ENCODE assay signal across 1 cellular context in genomic region chr6:158049055-158050028, GRCh38.
TF ChIP-seq lines count a peak whose summit lies in the region.

No MANE protein-coding gene starts in this region.

TF ChIP-seq in K562, 482 proteins besides CTCF, POLR2A, EP300 and RAD21 (continued from another document):
- TF ChIP-seq TRIM25 (IDR thresholded peaks at IDR 0.05; ENCODE audit: borderline replicate concordance) (no peak), MAFK (IDR thresholded peaks at IDR 0.05; ENCODE audit: low read length) (no peak), SIN3A (IDR thresholded peaks at IDR 0.05; ENCODE audit: borderline replicate concordance in 2 of 2, control insufficient read depth in 1 of 2, low read depth in 2 of 2, low read length in 2 of 2) (no peak), KAT2B (IDR thresholded peaks at IDR 0.05; ENCODE audit: low read depth, low read length) (no peak), ZNF644 (tag; IDR thresholded peaks at IDR 0.05; ENCODE audit: low read depth) (no peak), KAT7 (CRISPR knock-in tag; IDR thresholded peaks at IDR 0.05; ENCODE audit: borderline replicate concordance) (no peak), GTF3C2 (IDR thresholded peaks at IDR 0.05; ENCODE audit: borderline replicate concordance, extremely low read depth, insufficient read length) (no peak), SPI1 (IDR thresholded peaks at IDR 0.05; ENCODE audit: borderline replicate concordance, low read depth, low read length) (no peak), DNMT1 (IDR thresholded peaks at IDR 0.05) (no peak), HDAC8 (tag; IDR thresholded peaks at IDR 0.05) (no peak), ARID2 (IDR thresholded peaks at IDR 0.05) (no peak), TEAD1 (CRISPR knock-in tag; IDR thresholded peaks at IDR 0.05) (no peak), ZFX (CRISPR knock-in tag; IDR thresholded peaks at IDR 0.05) (no peak), ID3 (CRISPR knock-in tag; IDR thresholded peaks at IDR 0.05) (no peak), ID3 (tag; IDR thresholded peaks at IDR 0.05) (no peak), TAF7 (tag; IDR thresholded peaks at IDR 0.05) (no peak), TARDBP (IDR thresholded peaks at IDR 0.05) (no peak), THAP12 (CRISPR knock-in tag; IDR thresholded peaks at IDR 0.05) (0 out of 2 replicates have a peak, but pooled peaks have one; percentile 33), PRMT5 (CRISPR knock-in tag; IDR thresholded peaks at IDR 0.05) (no peak), ZNF766 (CRISPR knock-in tag; conservative IDR thresholded peaks at IDR 0.05) (no peak), VEZF1 (CRISPR knock-in tag; IDR thresholded peaks at IDR 0.05) (peak; percentile 67), MCM3 (IDR thresholded peaks at IDR 0.05) (no peak), DMBX1 (CRISPR knock-in tag; IDR thresholded peaks at IDR 0.05; ENCODE audit: borderline replicate concordance) (no peak), ZNF57 (CRISPR knock-in tag; IDR thresholded peaks at IDR 0.05) (no peak), ZNF24 (IDR thresholded peaks at IDR 0.05) (peak; percentile 86), HBP1 (CRISPR knock-in tag; IDR thresholded peaks at IDR 0.05) (no peak), MEF2A (IDR thresholded peaks at IDR 0.05; ENCODE audit: control insufficient read depth, low read depth, low read length) (no peak), NCOA2 (IDR thresholded peaks at IDR 0.05; ENCODE audit: partially characterized antibody in 2 of 2) (no peak), XRCC3 (IDR thresholded peaks at IDR 0.05) (no peak)
- TF ChIP-seq, protein P1, sequence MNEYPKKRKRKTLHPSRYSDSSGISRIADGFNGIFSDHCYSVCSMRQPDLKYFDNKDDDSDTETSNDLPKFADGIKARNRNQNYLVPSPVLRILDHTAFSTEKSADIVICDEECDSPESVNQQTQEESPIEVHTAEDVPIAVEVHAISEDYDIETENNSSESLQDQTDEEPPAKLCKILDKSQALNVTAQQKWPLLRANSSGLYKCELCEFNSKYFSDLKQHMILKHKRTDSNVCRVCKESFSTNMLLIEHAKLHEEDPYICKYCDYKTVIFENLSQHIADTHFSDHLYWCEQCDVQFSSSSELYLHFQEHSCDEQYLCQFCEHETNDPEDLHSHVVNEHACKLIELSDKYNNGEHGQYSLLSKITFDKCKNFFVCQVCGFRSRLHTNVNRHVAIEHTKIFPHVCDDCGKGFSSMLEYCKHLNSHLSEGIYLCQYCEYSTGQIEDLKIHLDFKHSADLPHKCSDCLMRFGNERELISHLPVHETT (CRISPR knock-in tag; conservative IDR thresholded peaks at IDR 0.05 in 1 of 2, IDR thresholded peaks at IDR 0.05 in 1 of 2): no peak
- TF ChIP-seq, protein P2, sequence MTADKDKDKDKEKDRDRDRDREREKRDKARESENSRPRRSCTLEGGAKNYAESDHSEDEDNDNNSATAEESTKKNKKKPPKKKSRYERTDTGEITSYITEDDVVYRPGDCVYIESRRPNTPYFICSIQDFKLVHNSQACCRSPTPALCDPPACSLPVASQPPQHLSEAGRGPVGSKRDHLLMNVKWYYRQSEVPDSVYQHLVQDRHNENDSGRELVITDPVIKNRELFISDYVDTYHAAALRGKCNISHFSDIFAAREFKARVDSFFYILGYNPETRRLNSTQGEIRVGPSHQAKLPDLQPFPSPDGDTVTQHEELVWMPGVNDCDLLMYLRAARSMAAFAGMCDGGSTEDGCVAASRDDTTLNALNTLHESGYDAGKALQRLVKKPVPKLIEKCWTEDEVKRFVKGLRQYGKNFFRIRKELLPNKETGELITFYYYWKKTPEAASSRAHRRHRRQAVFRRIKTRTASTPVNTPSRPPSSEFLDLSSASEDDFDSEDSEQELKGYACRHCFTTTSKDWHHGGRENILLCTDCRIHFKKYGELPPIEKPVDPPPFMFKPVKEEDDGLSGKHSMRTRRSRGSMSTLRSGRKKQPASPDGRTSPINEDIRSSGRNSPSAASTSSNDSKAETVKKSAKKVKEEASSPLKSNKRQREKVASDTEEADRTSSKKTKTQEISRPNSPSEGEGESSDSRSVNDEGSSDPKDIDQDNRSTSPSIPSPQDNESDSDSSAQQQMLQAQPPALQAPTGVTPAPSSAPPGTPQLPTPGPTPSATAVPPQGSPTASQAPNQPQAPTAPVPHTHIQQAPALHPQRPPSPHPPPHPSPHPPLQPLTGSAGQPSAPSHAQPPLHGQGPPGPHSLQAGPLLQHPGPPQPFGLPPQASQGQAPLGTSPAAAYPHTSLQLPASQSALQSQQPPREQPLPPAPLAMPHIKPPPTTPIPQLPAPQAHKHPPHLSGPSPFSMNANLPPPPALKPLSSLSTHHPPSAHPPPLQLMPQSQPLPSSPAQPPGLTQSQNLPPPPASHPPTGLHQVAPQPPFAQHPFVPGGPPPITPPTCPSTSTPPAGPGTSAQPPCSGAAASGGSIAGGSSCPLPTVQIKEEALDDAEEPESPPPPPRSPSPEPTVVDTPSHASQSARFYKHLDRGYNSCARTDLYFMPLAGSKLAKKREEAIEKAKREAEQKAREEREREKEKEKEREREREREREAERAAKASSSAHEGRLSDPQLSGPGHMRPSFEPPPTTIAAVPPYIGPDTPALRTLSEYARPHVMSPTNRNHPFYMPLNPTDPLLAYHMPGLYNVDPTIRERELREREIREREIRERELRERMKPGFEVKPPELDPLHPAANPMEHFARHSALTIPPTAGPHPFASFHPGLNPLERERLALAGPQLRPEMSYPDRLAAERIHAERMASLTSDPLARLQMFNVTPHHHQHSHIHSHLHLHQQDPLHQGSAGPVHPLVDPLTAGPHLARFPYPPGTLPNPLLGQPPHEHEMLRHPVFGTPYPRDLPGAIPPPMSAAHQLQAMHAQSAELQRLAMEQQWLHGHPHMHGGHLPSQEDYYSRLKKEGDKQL (CRISPR knock-in tag; IDR thresholded peaks at IDR 0.05; ENCODE audit: borderline replicate concordance): no peak
